In the genomic region with DNA sequence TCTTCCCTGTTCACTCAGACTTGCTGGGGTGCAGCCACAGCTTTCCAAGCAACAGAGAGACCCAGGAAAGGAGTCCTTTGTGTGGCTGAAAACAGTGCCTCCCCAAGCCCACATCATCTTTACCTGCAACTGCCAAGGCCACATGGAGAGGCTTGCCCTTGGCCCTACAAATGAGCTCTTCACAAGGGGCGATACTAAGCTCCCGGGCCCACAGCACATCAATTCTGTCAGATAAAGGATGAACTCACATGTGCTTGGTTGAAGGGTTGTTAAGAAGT, we compare ENCODE assay signal across 4 cellular contexts. TPM values are rescaled to one million over a fixed set of nuclear protein-coding genes. Genes with fewer than 3 reads are reported as not detected.
"Had no signal": no experiment of that assay in that cellular context is flagged by ENCODE, and none has a peak within 500 bp of the region (broad histone marks: within the 10 kb centered on the region; RNA-seq: fewer than 3 reads in every experiment).

No MANE protein-coding gene starts in this region.

- H3K4me3 ChIP-seq: GM12878 had no signal

- DNase-seq: GDM1, GF-D8 had no signal

- ATAC-seq: GM12878 had no signal

RNA-seq across cellular contexts. Expression of a gene that starts 42.3 kb away (rescaled TPM):
- total RNA-seq: G401 had no signal
